In the genomic region with DNA sequence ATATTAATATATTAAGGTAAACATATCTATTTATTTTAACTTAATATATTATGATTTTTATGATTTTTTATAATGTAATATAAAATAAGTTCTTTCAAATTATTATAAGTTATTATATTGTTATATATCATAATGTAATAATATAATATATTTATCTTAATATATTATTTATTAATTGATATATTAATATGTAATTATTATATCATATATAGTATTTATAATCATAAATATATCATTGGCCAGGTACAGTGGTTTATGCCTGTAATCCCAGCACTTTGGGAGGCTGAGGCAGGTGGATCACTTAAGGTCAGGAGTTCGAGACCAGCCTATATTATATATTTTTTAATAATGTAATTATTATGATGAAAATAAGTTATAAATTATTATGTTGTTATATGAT, we compare ENCODE assay signal across 18 cellular contexts.
A peak's percentile ranks its signal among the peaks of the same experiment; 100 is the strongest.
DNase-seq lines count a peak whose midpoint lies in the region; FAIRE-seq lines count a peak whose summit lies in the region.
"Had no signal": no experiment of that assay in that cellular context is flagged by ENCODE, and none has a peak within 500 bp of the region (broad histone marks: within the 10 kb centered on the region; RNA-seq: fewer than 3 reads in every experiment).

No MANE protein-coding gene starts in this region.

- WGBS in small intestine, 3 donors: 96 to 100% (median 97%) methylated on average over 1 of the region's 1 CpG

- no peaks in the 10 kb centered on the region for H3K27me3 ChIP-seq in small intestine (ENCODE audit: control insufficient read depth in 2 of 2, insufficient read depth in 2 of 2, low read length in 2 of 2)
- H3K27me3 ChIP-seq: BLaER1 had no signal

- FAIRE-seq in A204.1 (lab: Jason Lieb, UNC): peak; percentile 99
- peak; percentile 98 for FAIRE-seq in TTC549 (lab: Jason Lieb, UNC)
- FAIRE-seq in endometrium (lab: Jason Lieb, UNC): peak; percentile 95
- FAIRE-seq in small intestine (lab: Jason Lieb, UNC): peak; percentile 96
- FAIRE-seq: GM12891, HTR-8/SVneo had no signal

- no peaks in the 10 kb centered on the region for H3K9me3 ChIP-seq in small intestine (ENCODE audit: control insufficient read depth, low read depth)
- H3K9me3 ChIP-seq: BLaER1, HAP-1 had no signal

- H3K4me3 ChIP-seq in small intestine (ENCODE audit: low read depth in 1 of 2, low read length in 2 of 2): no peak overlapping the region
- H3K4me3 ChIP-seq: BLaER1, GM23248, HAP-1 had no signal

- H3K4me1 ChIP-seq in small intestine (ENCODE audit: control insufficient read depth in 2 of 2, insufficient read depth in 1 of 2, low read depth in 1 of 2, low read length in 1 of 2): no peaks in the 10 kb centered on the region
- H3K4me1 ChIP-seq: HAP-1 had no signal

- no peaks in the 10 kb centered on the region for H3K36me3 ChIP-seq in small intestine (ENCODE audit: control insufficient read depth in 2 of 2, insufficient read depth in 2 of 2, low read length in 2 of 2)
- H3K36me3 ChIP-seq: BLaER1, HAP-1 had no signal

- DNase-seq in small intestine: no peak
- no peak for DNase-seq in DMS 273 treated with DMSO at 0.1 percent for 48 hours (lab: John Stamatoyannopoulos, UW)
- no peak for DNase-seq in activated CD4-positive, alpha-beta T cell treated with anti-CD3 and anti-CD28 coated beads, Interleukin-2, amount 50 U/mL, for 4 hours
- no peak for DNase-seq in SW480 (ENCODE audit: low spot score)
- DNase-seq: CD4-positive, alpha-beta memory T cell; DND-41; EL; GM23248; KG1 had no signal

- no peak overlapping the region for H3K27ac ChIP-seq in small intestine (ENCODE audit: low read depth in 1 of 2, low read length in 1 of 2)
- H3K27ac ChIP-seq: 22Rv1, BLaER1, GM23248, HL-60 had no signal
